ENCODE assay signal across 8 cellular contexts in genomic region chr16:31107465-31107867, GRCh38. TPM values are rescaled to one million over a fixed set of nuclear protein-coding genes. Genes with fewer than 3 reads are reported as not detected.
DNase-seq lines count a peak whose midpoint lies in the region; ATAC-seq, FAIRE-seq and TF ChIP-seq lines count a peak whose summit lies in the region.

No MANE protein-coding gene starts in this region.

- in situ Hi-C loops in K562 (cut with MboI) = no loop called here

- TF ChIP-seq EP300 in A549 (IDR thresholded peaks at IDR 0.05) = no peak
- TF ChIP-seq EP300 in K562 (IDR thresholded peaks at IDR 0.05; ENCODE audit: low read length) = no peak

- no TSS peak for BruUV-seq in K562 (replicated peaks; lab: Mats Ljungman, UMichigan)

- TF ChIP-seq CTCF in A549 (IDR thresholded peaks at IDR 0.05) (no peak), K562 (IDR thresholded peaks at IDR 0.05 in 2 of 3, conservative IDR thresholded peaks at IDR 0.05 in 1 of 3; ENCODE audit: insufficient read depth in 2 of 3, low read depth in 1 of 3, low read length in 3 of 3) (no peak), testis (IDR thresholded peaks at IDR 0.05) (no peak)

- no peaks in the 10 kb centered on the region for H3K9me3 ChIP-seq in A549
- H3K9me3 ChIP-seq in K562 (replicated peaks; ENCODE audit: control insufficient read depth, insufficient read depth, low read depth, low read length) = no peaks in the 10 kb centered on the region
- H3K9me3 ChIP-seq in testis = no peaks in the 10 kb centered on the region

- H3K36me3 Mint-ChIP-seq in stimulated activated effector memory CD8-positive, alpha-beta T cell treated with anti-CD3 and anti-CD28 coated beads, Interleukin-12 subunit alpha, Interleukin-12 subunit beta, amount 100 ng/mL, for 72 hours = peaks cover 41% of the 10 kb centered on the region

- intact Hi-C loops in K562 (cut with micrococcal nuclease) (loop anchor here (5.0 kb wide), 1 partner anchor 35 kb away; no protein-coding TSS in a partner anchor), testis (cut with DNase I; ENCODE audit: low total_unique reads) (no loop called here)

- 75% methylated on average over 6 of the region's 6 CpGs for WGBS in A549 (ENCODE audit: missing lambda C conversion rate)
- 76% methylated on average over 5 of the region's 6 CpGs for WGBS in K562 (ENCODE audit: insufficient coverage, low coverage, missing lambda C conversion rate)
- WGBS in testis, 2 donors = 75 to 83% methylated on average over 6 of the region's 6 CpGs

- peak overlapping the region; percentile 99 for H2AFZ ChIP-seq in K562 (ENCODE audit: low read depth, low read length)

- CTCF ChIA-PET in A549 (lab: Yijun Ruan, JAX) = interaction anchor here (1.4 to 1.6 kb wide), 2 partner anchors 34 to 35 kb away, joined by 3 to 9 read pairs; partner anchors contain the start of genes ZNF646 and ZNF668
- CTCF ChIA-PET in K562 (lab: Yijun Ruan, JAX; ENCODE audit: low intra/inter-chr PET ratio) = no interaction called here

- H3K4me3 Mint-ChIP-seq in stimulated activated effector memory CD8-positive, alpha-beta T cell treated with anti-CD3 and anti-CD28 coated beads, Interleukin-12 subunit alpha, Interleukin-12 subunit beta, amount 100 ng/mL, for 72 hours = peak overlapping the region; percentile 90

- no peak for TF ChIP-seq POLR2A in A549 (IDR thresholded peaks at IDR 0.05; ENCODE audit: low read length)
- no peak for TF ChIP-seq POLR2A in K562 (conservative IDR thresholded peaks at IDR 0.05)
- no peak for TF ChIP-seq POLR2A in testis (IDR thresholded peaks at IDR 0.05)

- H3K4me2 ChIP-seq in A549 = peak overlapping the region; percentile 84
- H3K4me2 ChIP-seq in K562 (ENCODE audit: insufficient read depth, low read length) = peak overlapping the region; percentile 81

- peak in 1 of 2 experiments; percentile 5; a peak in 3 of 6 replicates for ATAC-seq in A549
- peak; percentile 64 for ATAC-seq in GM19043 (IDR thresholded peaks at IDR 0.05; ENCODE audit: low read depth, unreplicated experiment)
- ATAC-seq in HG03432 (IDR thresholded peaks at IDR 0.05; ENCODE audit: unreplicated experiment) = peak; percentile 62
- ATAC-seq in K562 = no peak
- peak; percentile 85 for ATAC-seq in stimulated activated effector memory CD8-positive, alpha-beta T cell treated with anti-CD3 and anti-CD28 coated beads, Interleukin-12 subunit alpha, Interleukin-12 subunit beta, amount 100 ng/mL, for 72 hours

- H3K36me3 ChIP-seq in K562 (ENCODE audit: control insufficient read depth, insufficient read depth, low read length) (peaks cover 34% of the 10 kb centered on the region; the same call in 2 of the 3 replicates), testis (ENCODE audit: low read depth, missing control alignments) (no peaks in the 10 kb centered on the region)

- TF ChIP-seq RAD21 in A549 (conservative IDR thresholded peaks at IDR 0.05 in 1 of 2, IDR thresholded peaks at IDR 0.05 in 1 of 2) (no peak), K562 (CRISPR knock-in tag; conservative IDR thresholded peaks at IDR 0.05 in 1 of 2, IDR thresholded peaks at IDR 0.05 in 1 of 2) (no peak)

- no peaks in the 10 kb centered on the region for H4K20me1 ChIP-seq in K562 (replicated peaks; ENCODE audit: control insufficient read depth, insufficient read depth, low read length)

- H3K4me3 ChIP-seq in A549 (no peak overlapping the region; the same call in 1 of the 3 replicates), K562 (no peak overlapping the region), testis (no peak overlapping the region)

- peak overlapping the region; percentile 96 for H3K27ac Mint-ChIP-seq in stimulated activated effector memory CD8-positive, alpha-beta T cell treated with anti-CD3 and anti-CD28 coated beads, Interleukin-12 subunit alpha, Interleukin-12 subunit beta, amount 100 ng/mL, for 72 hours

- no peak for FAIRE-seq in A549 (lab: Jason Lieb, UNC)
- peak; percentile 48 for FAIRE-seq in K562 (lab: Jason Lieb, UNC)

- H3K9me1 ChIP-seq in K562 (ENCODE audit: control insufficient read depth, insufficient read depth, low read length) = no peaks in the 10 kb centered on the region

- H3K9ac ChIP-seq in K562 (ENCODE audit: insufficient read depth in 1 of 2, low read depth in 2 of 2, low read length in 2 of 2) = no peak overlapping the region

- no peak for DNase-seq in A549 (ENCODE audit: low read depth in 1 of 2, low spot score in 1 of 2)
- no peak for DNase-seq in K562 (ENCODE audit: extremely low read depth in 1 of 4, low spot score in 3 of 4)
- DNase-seq in stimulated activated effector memory CD8-positive, alpha-beta T cell treated with anti-CD3 and anti-CD28 coated beads, Interleukin-12 subunit alpha, Interleukin-12 subunit beta, amount 100 ng/mL, for 72 hours (ENCODE audit: low spot score in 2 of 2) = peak in 1 of 2 donors; percentile 63
- DNase-seq in testis = no peak
- DNase-seq in SK-N-DZ (ENCODE audit: low spot score) = no peak
- DNase-seq in NCI-H345 (lab: John Stamatoyannopoulos, UW) = no peak

- H3K27ac ChIP-seq in A549 (peak overlapping the region; percentile 97 to 99), K562 (ENCODE audit: extremely low read depth, low read depth, low read length) (no peak overlapping the region), testis (no peak overlapping the region)

- POLR2A ChIA-PET in A549 (lab: Yijun Ruan, JAX) (interaction anchor here (1.3 kb wide), 1 partner anchor 10 kb away, joined by 4 read pairs; the partner anchor contains the start of gene KAT8), K562 (lab: Yijun Ruan, JAX) (interaction anchor here (0.9 to 1.6 kb wide), 3 partner anchors 10 to 73 kb away, joined by 3 to 6 read pairs (median 4); partner anchors contain the start of genes FUS and KAT8)

- H3K9me3 Mint-ChIP-seq in stimulated activated effector memory CD8-positive, alpha-beta T cell treated with anti-CD3 and anti-CD28 coated beads, Interleukin-12 subunit alpha, Interleukin-12 subunit beta, amount 100 ng/mL, for 72 hours = no peaks in the 10 kb centered on the region

- peaks cover 32% of the 10 kb centered on the region for H3K4me1 Mint-ChIP-seq in stimulated activated effector memory CD8-positive, alpha-beta T cell treated with anti-CD3 and anti-CD28 coated beads, Interleukin-12 subunit alpha, Interleukin-12 subunit beta, amount 100 ng/mL, for 72 hours

- H3K27me3 ChIP-seq in K562 (ENCODE audit: control insufficient read depth in 2 of 2, insufficient read depth in 2 of 2, low read length in 2 of 2) (no peaks in the 10 kb centered on the region), testis (no peaks in the 10 kb centered on the region)

- H3K4me1 ChIP-seq in A549 (peaks cover 15% of the 10 kb centered on the region), K562 (replicated peaks in 1 of 2; ENCODE audit: control insufficient read depth in 2 of 2, insufficient read depth in 2 of 2, low read length in 2 of 2) (peaks cover 8 to 36% of the 10 kb centered on the region in 2 experiments), testis (peaks cover 17% of the 10 kb centered on the region)

- peaks cover 13% of the 10 kb centered on the region for H3K79me2 ChIP-seq in K562 (ENCODE audit: control insufficient read depth, insufficient read depth, low read length)

RNA-seq across cellular contexts. Expression of gene BCKDK, which starts 0.7 kb away (rescaled TPM):
- 20.7 and 22.1 TPM in 2 replicates for polyA plus RNA-seq in A549 (2011; rRNA removed)
- 53.4 and 69.4 TPM in 2 replicates for polyA plus RNA-seq in A549 (2012; cell fraction: cytosol; rRNA removed)
- 51.4 and 63.1 TPM in 2 replicates for polyA plus RNA-seq in A549 (2012; cell fraction: nucleus; rRNA removed)
- 35.1 to 36.7 TPM (median 36.4 TPM) in 3 replicates for polyA plus RNA-seq in A549 (2017; fragmentation: RNase III; extraction: RNeasy Plus Mini Kit Qiagen cat#74134 plus additional on column Dnase treatment)
- 30.7 and 34.5 TPM in 2 replicates for polyA minus RNA-seq in A549 (2011; rRNA and poly(A)+ RNA removed)
- total RNA-seq in K562 (2011; cell fraction: chromatin; rRNA removed; ENCODE audit: low replicate concordance) = 17.8 and 57.4 TPM in 2 replicates
- total RNA-seq in K562 (2011; cell fraction: nucleolus; rRNA removed) = 36.7 and 44.2 TPM in 2 replicates
- 21.8 and 24.5 TPM in 2 replicates for total RNA-seq in K562 (2011; cell fraction: nucleoplasm; rRNA removed)
- total RNA-seq in K562 (2014; rRNA removed) = 29.1 and 36.4 TPM in 2 replicates
- total RNA-seq in K562 (2014; rRNA removed; fragmentation: Illumina TruSeq; extraction: Trizol) = 6.0 and 9.0 TPM in 2 replicates
- total RNA-seq in K562 (2015; rRNA removed; fragmentation: Illumina TruSeq; extraction: Trizol) = 10.8 and 11.7 TPM in 2 replicates
- 33.1 and 34.8 TPM in 2 replicates for total RNA-seq in K562 (2021)
- polyA plus RNA-seq in K562 (2011; rRNA removed) = 13.1 and 23.5 TPM in 2 replicates
- polyA plus RNA-seq in K562 (2011; cell fraction: cytosol; rRNA removed) = 16.2 and 36.5 TPM in 2 replicates
- polyA plus RNA-seq in K562 (2011; cell fraction: nucleus; rRNA removed) = 62.9 and 85.4 TPM in 2 replicates
- polyA plus RNA-seq in K562 (2012) = 24.6 and 34.3 TPM in 2 replicates
- 22.4 and 29.2 TPM in 2 replicates for polyA plus RNA-seq in K562 (2014; fragmentation: Illumina TruSeq; extraction: Trizol)
- polyA plus RNA-seq in K562 (2014; fragmentation: Nextera tagmentation; extraction: Ambion mirVana) = 1 to 10 TPM in 1 of 2 experiments, under 1 TPM in 1; 0.58 to 1.5 TPM
- polyA plus RNA-seq in K562 (2014; rRNA removed) = 25.1 and 27.1 TPM in 2 replicates
- polyA minus RNA-seq in K562 (2011; rRNA and poly(A)+ RNA removed) = 9.3 and 10.0 TPM in 2 replicates
- 16.1 and 18.6 TPM in 2 replicates for polyA minus RNA-seq in K562 (2011; cell fraction: cytosol; rRNA and poly(A)+ RNA removed)
- 29.1 and 36.5 TPM in 2 replicates for polyA minus RNA-seq in K562 (2011; cell fraction: nucleus; rRNA and poly(A)+ RNA removed)
- total RNA-seq in testis = 10 to 100 TPM; 68.8 to 69.1 TPM
- polyA plus RNA-seq in testis (ENCODE audit: insufficient read depth, low read depth, low replicate concordance) = 34.5 TPM
- 24.8 and 28.5 TPM in 2 replicates for polyA plus RNA-seq in SK-N-DZ (2014; cell fraction: cytosol; rRNA removed)
- polyA plus RNA-seq in SK-N-DZ (2014; cell fraction: nucleus; rRNA removed) = 32.7 and 47.2 TPM in 2 replicates

RNA-seq across cellular contexts. Expression of gene KAT8, which starts 10.0 kb away (rescaled TPM):
- 42.2 and 52.9 TPM in 2 replicates for polyA plus RNA-seq in A549 (2011; rRNA removed)
- polyA plus RNA-seq in A549 (2012; cell fraction: cytosol; rRNA removed) = 58.0 and 67.6 TPM in 2 replicates
- polyA plus RNA-seq in A549 (2012; cell fraction: nucleus; rRNA removed) = 84.5 and 85.6 TPM in 2 replicates
- 34.0 to 38.3 TPM (median 34.4 TPM) in 3 replicates for polyA plus RNA-seq in A549 (2017; fragmentation: RNase III; extraction: RNeasy Plus Mini Kit Qiagen cat#74134 plus additional on column Dnase treatment)
- polyA minus RNA-seq in A549 (2011; rRNA and poly(A)+ RNA removed) = 32.8 and 35.2 TPM in 2 replicates
- 101 and 172 TPM in 2 replicates for total RNA-seq in K562 (2011; cell fraction: chromatin; rRNA removed; ENCODE audit: low replicate concordance)
- total RNA-seq in K562 (2011; cell fraction: nucleolus; rRNA removed) = 101 and 113 TPM in 2 replicates
- 112 and 119 TPM in 2 replicates for total RNA-seq in K562 (2011; cell fraction: nucleoplasm; rRNA removed)
- total RNA-seq in K562 (2014; rRNA removed) = 76.4 and 79.5 TPM in 2 replicates
- total RNA-seq in K562 (2014; rRNA removed; fragmentation: Illumina TruSeq; extraction: Trizol) = 55.2 and 58.0 TPM in 2 replicates
- 64.7 and 70.0 TPM in 2 replicates for total RNA-seq in K562 (2015; rRNA removed; fragmentation: Illumina TruSeq; extraction: Trizol)
- 78.8 and 85.4 TPM in 2 replicates for total RNA-seq in K562 (2021)
- polyA plus RNA-seq in K562 (2011; rRNA removed) = 97.8 and 98.5 TPM in 2 replicates
- polyA plus RNA-seq in K562 (2011; cell fraction: cytosol; rRNA removed) = 95.2 and 96.8 TPM in 2 replicates
- polyA plus RNA-seq in K562 (2011; cell fraction: nucleus; rRNA removed) = 146 and 150 TPM in 2 replicates
- polyA plus RNA-seq in K562 (2012) = 51.8 and 72.0 TPM in 2 replicates
- 77.7 and 80.0 TPM in 2 replicates for polyA plus RNA-seq in K562 (2014; fragmentation: Illumina TruSeq; extraction: Trizol)
- 10 to 100 TPM; 10.0 to 12.3 TPM for polyA plus RNA-seq in K562 (2014; fragmentation: Nextera tagmentation; extraction: Ambion mirVana)
- 85.8 and 92.9 TPM in 2 replicates for polyA plus RNA-seq in K562 (2014; rRNA removed)
- 65.0 and 72.0 TPM in 2 replicates for polyA minus RNA-seq in K562 (2011; rRNA and poly(A)+ RNA removed)
- 35.7 and 42.9 TPM in 2 replicates for polyA minus RNA-seq in K562 (2011; cell fraction: cytosol; rRNA and poly(A)+ RNA removed)
- polyA minus RNA-seq in K562 (2011; cell fraction: nucleus; rRNA and poly(A)+ RNA removed) = 26.0 and 35.5 TPM in 2 replicates
- total RNA-seq in testis = 100 to 1,000 TPM in 1 of 2 donors, 10 to 100 TPM in 1; 96.9 to 111 TPM
- polyA plus RNA-seq in testis (ENCODE audit: insufficient read depth, low read depth, low replicate concordance) = 86.0 TPM
- polyA plus RNA-seq in SK-N-DZ (2014; cell fraction: cytosol; rRNA removed) = 116 and 121 TPM in 2 replicates
- polyA plus RNA-seq in SK-N-DZ (2014; cell fraction: nucleus; rRNA removed) = 109 and 110 TPM in 2 replicates

RNA-seq across cellular contexts. Expression of gene VKORC1, which starts 12.9 kb away (rescaled TPM):
- polyA plus RNA-seq in A549 (2011; rRNA removed) = 101 and 136 TPM in 2 replicates
- 235 and 275 TPM in 2 replicates for polyA plus RNA-seq in A549 (2012; cell fraction: cytosol; rRNA removed)
- polyA plus RNA-seq in A549 (2012; cell fraction: nucleus; rRNA removed) = 192 and 243 TPM in 2 replicates
- 83.6 to 97.6 TPM (median 94.2 TPM) in 3 replicates for polyA plus RNA-seq in A549 (2017; fragmentation: RNase III; extraction: RNeasy Plus Mini Kit Qiagen cat#74134 plus additional on column Dnase treatment)
- 122 and 139 TPM in 2 replicates for polyA minus RNA-seq in A549 (2011; rRNA and poly(A)+ RNA removed)
- total RNA-seq in K562 (2011; cell fraction: chromatin; rRNA removed; ENCODE audit: low replicate concordance) = 51.0 and 124 TPM in 2 replicates
- total RNA-seq in K562 (2011; cell fraction: nucleolus; rRNA removed) = 125 and 158 TPM in 2 replicates
- 125 and 133 TPM in 2 replicates for total RNA-seq in K562 (2011; cell fraction: nucleoplasm; rRNA removed)
- total RNA-seq in K562 (2014; rRNA removed) = 68.1 and 83.3 TPM in 2 replicates
- total RNA-seq in K562 (2014; rRNA removed; fragmentation: Illumina TruSeq; extraction: Trizol) = 28.8 and 32.1 TPM in 2 replicates
- 36.1 and 37.2 TPM in 2 replicates for total RNA-seq in K562 (2015; rRNA removed; fragmentation: Illumina TruSeq; extraction: Trizol)
- total RNA-seq in K562 (2021) = 62.1 and 66.1 TPM in 2 replicates
- 119 and 164 TPM in 2 replicates for polyA plus RNA-seq in K562 (2011; rRNA removed)
- polyA plus RNA-seq in K562 (2011; cell fraction: cytosol; rRNA removed) = 399 and 484 TPM in 2 replicates
- 102 and 144 TPM in 2 replicates for polyA plus RNA-seq in K562 (2011; cell fraction: nucleus; rRNA removed)
- 97.9 and 107 TPM in 2 replicates for polyA plus RNA-seq in K562 (2012)
- polyA plus RNA-seq in K562 (2014; fragmentation: Illumina TruSeq; extraction: Trizol) = 70.3 and 79.1 TPM in 2 replicates
- polyA plus RNA-seq in K562 (2014; fragmentation: Nextera tagmentation; extraction: Ambion mirVana) = 10 to 100 TPM; 30.0 to 47.3 TPM
- 112 and 121 TPM in 2 replicates for polyA plus RNA-seq in K562 (2014; rRNA removed)
- polyA minus RNA-seq in K562 (2011; rRNA and poly(A)+ RNA removed) = 83.5 and 88.3 TPM in 2 replicates
- polyA minus RNA-seq in K562 (2011; cell fraction: cytosol; rRNA and poly(A)+ RNA removed) = 42.0 and 44.3 TPM in 2 replicates
- polyA minus RNA-seq in K562 (2011; cell fraction: nucleus; rRNA and poly(A)+ RNA removed) = 18.0 and 29.5 TPM in 2 replicates
- 100 to 1,000 TPM; 102 to 183 TPM for total RNA-seq in testis
- 102 TPM for polyA plus RNA-seq in testis (ENCODE audit: insufficient read depth, low read depth, low replicate concordance)
- polyA plus RNA-seq in SK-N-DZ (2014; cell fraction: cytosol; rRNA removed) = 152 and 159 TPM in 2 replicates
- polyA plus RNA-seq in SK-N-DZ (2014; cell fraction: nucleus; rRNA removed) = 119 and 126 TPM in 2 replicates

RNA-seq across cellular contexts. Expression of gene PRSS53, which starts 18.7 kb away (rescaled TPM):
- polyA plus RNA-seq in A549 (2011; rRNA removed) = 0.78 and 0.79 TPM in 2 replicates
- 0.89 and 1.0 TPM in 2 replicates for polyA plus RNA-seq in A549 (2012; cell fraction: cytosol; rRNA removed)
- 21.7 and 25.6 TPM in 2 replicates for polyA plus RNA-seq in A549 (2012; cell fraction: nucleus; rRNA removed)
- polyA plus RNA-seq in A549 (2017; fragmentation: RNase III; extraction: RNeasy Plus Mini Kit Qiagen cat#74134 plus additional on column Dnase treatment) = 1.2 to 1.7 TPM (median 1.5 TPM) in 3 replicates
- 0.78 and 1.5 TPM in 2 replicates for polyA minus RNA-seq in A549 (2011; rRNA and poly(A)+ RNA removed)
- total RNA-seq in K562 (2011; cell fraction: chromatin; rRNA removed; ENCODE audit: low replicate concordance) = 11.2 and 29.6 TPM in 2 replicates
- 16.2 and 17.5 TPM in 2 replicates for total RNA-seq in K562 (2011; cell fraction: nucleolus; rRNA removed)
- 15.5 and 16.0 TPM in 2 replicates for total RNA-seq in K562 (2011; cell fraction: nucleoplasm; rRNA removed)
- 0.78 and 1.1 TPM in 2 replicates for total RNA-seq in K562 (2014; rRNA removed)
- total RNA-seq in K562 (2014; rRNA removed; fragmentation: Illumina TruSeq; extraction: Trizol) = 0.16 and 0.40 TPM in 2 replicates
- total RNA-seq in K562 (2015; rRNA removed; fragmentation: Illumina TruSeq; extraction: Trizol) = 0.43 and 0.57 TPM in 2 replicates
- total RNA-seq in K562 (2021) = 0.85 and 1.3 TPM in 2 replicates
- 0.78 and 1.9 TPM in 2 replicates for polyA plus RNA-seq in K562 (2011; rRNA removed)
- polyA plus RNA-seq in K562 (2011; cell fraction: cytosol; rRNA removed) = 0.51 and 1.0 TPM in 2 replicates
- 23.4 and 25.9 TPM in 2 replicates for polyA plus RNA-seq in K562 (2011; cell fraction: nucleus; rRNA removed)
- polyA plus RNA-seq in K562 (2012) = 1.2 and 4.1 TPM in 2 replicates
- polyA plus RNA-seq in K562 (2014; fragmentation: Illumina TruSeq; extraction: Trizol) = 0.45 and 0.69 TPM in 2 replicates
- not detected for polyA plus RNA-seq in K562 (2014; fragmentation: Nextera tagmentation; extraction: Ambion mirVana)
- 1.7 and 1.9 TPM in 2 replicates for polyA plus RNA-seq in K562 (2014; rRNA removed)
- 0.63 and 0.78 TPM in 2 replicates for polyA minus RNA-seq in K562 (2011; rRNA and poly(A)+ RNA removed)
- polyA minus RNA-seq in K562 (2011; cell fraction: cytosol; rRNA and poly(A)+ RNA removed) = 0.27 and 0.29 TPM in 2 replicates
- 4.4 and 6.1 TPM in 2 replicates for polyA minus RNA-seq in K562 (2011; cell fraction: nucleus; rRNA and poly(A)+ RNA removed)
- 1 to 10 TPM; 2.7 to 6.1 TPM for total RNA-seq in testis
- polyA plus RNA-seq in testis (ENCODE audit: insufficient read depth, low read depth, low replicate concordance) = 1.1 TPM
- polyA plus RNA-seq in SK-N-DZ (2014; cell fraction: cytosol; rRNA removed) = 2.0 and 4.6 TPM in 2 replicates
- polyA plus RNA-seq in SK-N-DZ (2014; cell fraction: nucleus; rRNA removed) = 51.5 and 64.1 TPM in 2 replicates

RNA-seq across cellular contexts. Expression of gene PRSS8, which starts 28.1 kb away (rescaled TPM):
- polyA plus RNA-seq in A549 (2011; rRNA removed) (0.04 and 0.08 TPM in 2 replicates), A549 (2017; fragmentation: RNase III; extraction: RNeasy Plus Mini Kit Qiagen cat#74134 plus additional on column Dnase treatment) (0.09 to 0.21 TPM (median 0.15 TPM) in 3 replicates), K562 (2011; rRNA removed) (0.77 and 7.6 TPM in 2 replicates), K562 (2014; fragmentation: Illumina TruSeq; extraction: Trizol) (2.7 and 4.5 TPM in 2 replicates), K562 (2014; fragmentation: Nextera tagmentation; extraction: Ambion mirVana) (under 1 TPM in 1 of 2 experiments, not detected in 1; 0.25 TPM), K562 (2014; rRNA removed) (3.1 and 6.3 TPM in 2 replicates), testis (ENCODE audit: insufficient read depth, low read depth, low replicate concordance) (1.5 TPM)
- 0.04 and 0.09 TPM in 2 replicates for polyA plus RNA-seq in A549 (2012; cell fraction: cytosol; rRNA removed)
- 0.29 and 0.39 TPM in 2 replicates for polyA plus RNA-seq in A549 (2012; cell fraction: nucleus; rRNA removed)
- polyA minus RNA-seq in A549 (2011; rRNA and poly(A)+ RNA removed) = 0.39 TPM in 1 of 2 replicates, not detected in the other
- total RNA-seq in K562 (2011; cell fraction: chromatin; rRNA removed; ENCODE audit: low replicate concordance) = 0.95 and 3.2 TPM in 2 replicates
- total RNA-seq in K562 (2011; cell fraction: nucleolus; rRNA removed) = 3.7 and 4.5 TPM in 2 replicates
- total RNA-seq in K562 (2011; cell fraction: nucleoplasm; rRNA removed) = 3.0 and 4.4 TPM in 2 replicates
- total RNA-seq in K562 (2014; rRNA removed) (1.7 and 2.4 TPM in 2 replicates), K562 (2014; rRNA removed; fragmentation: Illumina TruSeq; extraction: Trizol) (0.32 and 0.69 TPM in 2 replicates), K562 (2015; rRNA removed; fragmentation: Illumina TruSeq; extraction: Trizol) (0.72 and 0.83 TPM in 2 replicates), K562 (2021) (3.0 and 3.9 TPM in 2 replicates), testis (under 1 TPM; 0.74 to 0.79 TPM)
- polyA plus RNA-seq in K562 (2011; cell fraction: cytosol; rRNA removed) = 5.3 and 9.1 TPM in 2 replicates
- 2.3 and 8.3 TPM in 2 replicates for polyA plus RNA-seq in K562 (2011; cell fraction: nucleus; rRNA removed)
- polyA plus RNA-seq in K562 (2012) = 2.0 and 21.4 TPM in 2 replicates
- 0.60 and 1.4 TPM in 2 replicates for polyA minus RNA-seq in K562 (2011; rRNA and poly(A)+ RNA removed)
- polyA minus RNA-seq in K562 (2011; cell fraction: cytosol; rRNA and poly(A)+ RNA removed) = 2.3 and 4.6 TPM in 2 replicates
- 0.40 and 3.3 TPM in 2 replicates for polyA minus RNA-seq in K562 (2011; cell fraction: nucleus; rRNA and poly(A)+ RNA removed)
- polyA plus RNA-seq in SK-N-DZ (2014; cell fraction: cytosol; rRNA removed) = 0.70 and 1.0 TPM in 2 replicates
- polyA plus RNA-seq in SK-N-DZ (2014; cell fraction: nucleus; rRNA removed) = 0.12 and 1.0 TPM in 2 replicates

Comparison
In these comparisons a context has a peak if more than half of its experiments do, and no peak if none do; other contexts are left out.
1. H3K27ac ChIP-seq: peak in A549 (2 of 2); none in K562 (single experiment) and testis (0 of 2).